In the genomic region with DNA sequence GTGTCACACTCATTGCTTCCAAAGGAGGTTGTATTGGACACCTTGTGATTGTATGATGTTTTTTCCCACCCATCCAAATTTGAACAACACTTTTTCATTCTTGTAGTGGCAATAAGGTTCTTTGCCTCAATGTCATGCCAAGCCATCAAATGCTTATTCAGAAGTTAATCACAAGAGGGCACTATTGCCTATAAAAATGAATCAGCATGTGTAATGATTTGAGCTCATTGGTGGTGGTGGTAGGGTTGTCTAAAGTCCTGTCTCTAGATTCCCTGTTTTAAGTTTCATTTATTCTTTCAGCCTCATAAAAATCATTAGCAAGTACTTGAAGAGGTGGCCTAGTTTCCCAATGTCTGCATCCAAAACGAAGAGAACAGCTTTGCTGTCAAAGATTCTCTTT, we compare ENCODE assay signal across 9 cellular contexts. TPM values are rescaled to one million over a fixed set of nuclear protein-coding genes. Genes with fewer than 3 reads are reported as not detected.
A peak's percentile ranks its signal among the peaks of the same experiment; 100 is the strongest.
DNase-seq lines count a peak whose midpoint lies in the region; ATAC-seq and TF ChIP-seq lines count a peak whose summit lies in the region.
"Had no signal": no experiment of that assay in that cellular context is flagged by ENCODE, and none has a peak within 500 bp of the region (broad histone marks: within the 10 kb centered on the region; RNA-seq: fewer than 3 reads in every experiment).

No MANE protein-coding gene starts in this region.

- no peaks in the 10 kb centered on the region for H3F3A ChIP-seq in DOHH2 (ENCODE audit: control insufficient read depth, insufficient read depth)

- H3K4me2 ChIP-seq in DOHH2 (ENCODE audit: low read length), result no peak overlapping the region

- no peak overlapping the region for H3K27ac ChIP-seq in DOHH2 (ENCODE audit: low read depth, low read length)
- no peak overlapping the region for H3K27ac ChIP-seq in upper lobe of right lung
- H3K27ac ChIP-seq in aorta (ENCODE audit: low read depth in 1 of 2, low read length in 2 of 2), result no peak overlapping the region
- H3K27ac ChIP-seq: SJCRH30 had no signal

- TF ChIP-seq CTCF in DOHH2 (IDR thresholded peaks at IDR 0.05; ENCODE audit: low read depth, low read length, poor library complexity, severe bottlenecking) (peak; percentile 26), fibroblast of mammary gland (conservative IDR thresholded peaks at IDR 0.05; ENCODE audit: control insufficient read depth, insufficient read depth, low read depth, low read length) (peak; percentile 49), upper lobe of right lung (IDR thresholded peaks at IDR 0.05) (peak; percentile 19)

- WGBS in aorta, 2 donors, result 33 to 57% methylated on average over 1 of the region's 1 CpG

- intact Hi-C loops in upper lobe of right lung (cut with DNase I), result no loop called here
- intact Hi-C loops in aorta (cut with DNase I), result loop anchor here in 1 of 2 donors (10.0 kb wide), 1 partner anchor 685 kb away; no protein-coding TSS in a partner anchor

- H3K79me2 ChIP-seq in DOHH2 (ENCODE audit: control insufficient read depth, low read length), result no peaks in the 10 kb centered on the region

- no peaks in the 10 kb centered on the region for H3K9me2 ChIP-seq in DOHH2 (replicated peaks; ENCODE audit: control insufficient read depth, low read length)

- no peaks in the 10 kb centered on the region for H3K4me1 ChIP-seq in DOHH2 (ENCODE audit: control insufficient read depth, low read length)
- H3K4me1 ChIP-seq in upper lobe of right lung, result no peaks in the 10 kb centered on the region
- H3K4me1 ChIP-seq in aorta (ENCODE audit: control insufficient read depth in 1 of 2, insufficient read depth in 2 of 2, low read length in 2 of 2), result peaks cover 0 to 3% of the 10 kb centered on the region in 2 donors
- H3K4me1 ChIP-seq: SJCRH30 had no signal

- no peak overlapping the region for H3K4me3 ChIP-seq in DOHH2 (ENCODE audit: low read length)
- no peak overlapping the region for H3K4me3 ChIP-seq in fibroblast of mammary gland (ENCODE audit: control insufficient read depth, low read depth, low read length)
- no peak overlapping the region for H3K4me3 ChIP-seq in upper lobe of right lung
- H3K4me3 ChIP-seq in aorta (ENCODE audit: low read length in 2 of 2), result no peak overlapping the region
- H3K4me3 ChIP-seq: SJCRH30 had no signal

- H4K20me1 ChIP-seq in DOHH2 (ENCODE audit: control insufficient read depth, insufficient read depth, low read depth, low read length), result no peaks in the 10 kb centered on the region

- DNase-seq in NCI-H69 (lab: John Stamatoyannopoulos, UW) (peak; percentile 29), fibroblast of mammary gland (ENCODE audit: low read depth) (peak; percentile 41), upper lobe of right lung (no peak), aorta (no peak)

- H3K9me3 ChIP-seq in DOHH2 (ENCODE audit: control insufficient read depth, insufficient read depth, low read length) (no peaks in the 10 kb centered on the region), upper lobe of right lung (no peaks in the 10 kb centered on the region), aorta (ENCODE audit: control insufficient read depth, low read length) (no peaks in the 10 kb centered on the region)
- H3K9me3 ChIP-seq: SJCRH30 had no signal

- peak; percentile 67 for ATAC-seq in GM21526 (IDR thresholded peaks at IDR 0.05; ENCODE audit: low FRiP score, unreplicated experiment)
- ATAC-seq in upper lobe of right lung, result no peak
- no peak for ATAC-seq in aorta (ENCODE audit: low FRiP score)
- ATAC-seq in GM21825 (IDR thresholded peaks at IDR 0.05; ENCODE audit: unreplicated experiment), result no peak
- ATAC-seq in GM21423 (IDR thresholded peaks at IDR 0.05; ENCODE audit: unreplicated experiment), result no peak

- no peaks in the 10 kb centered on the region for H3K27me3 ChIP-seq in DOHH2 (ENCODE audit: control insufficient read depth, low read length)
- H3K27me3 ChIP-seq in upper lobe of right lung, result no peaks in the 10 kb centered on the region
- H3K27me3 ChIP-seq in aorta (ENCODE audit: control insufficient read depth in 1 of 2, insufficient read depth in 2 of 2, low read length in 1 of 2), result no peaks in the 10 kb centered on the region
- H3K27me3 ChIP-seq: SJCRH30 had no signal

- H3K36me3 ChIP-seq in DOHH2 (ENCODE audit: control insufficient read depth, low read length) (no peaks in the 10 kb centered on the region), upper lobe of right lung (no peaks in the 10 kb centered on the region), aorta (ENCODE audit: control insufficient read depth in 1 of 2, insufficient read depth in 2 of 2, low read length in 1 of 2) (no peaks in the 10 kb centered on the region)
- H3K36me3 ChIP-seq: SJCRH30 had no signal

RNA-seq across cellular contexts. Expression of a gene that starts 37.0 kb away (rescaled TPM):
- total RNA-seq in upper lobe of right lung (not detected), aorta (not detected)
- not detected for polyA plus RNA-seq in aorta
- total RNA-seq: SJCRH30 had no signal

Comparison
In these comparisons a context has a peak if more than half of its experiments do, and no peak if none do; other contexts are left out.
1. DNase-seq: peak in NCI-H69 (single experiment) and fibroblast of mammary gland (single experiment); none in upper lobe of right lung (single experiment) and aorta (0 of 2).
2. Peak in every context shown above with its lines, with median percentiles within 50 percentile points of each other: CTCF ChIP-seq.